Comparison of ENCODE assay signal across 1 cellular context in the genomic region with DNA sequence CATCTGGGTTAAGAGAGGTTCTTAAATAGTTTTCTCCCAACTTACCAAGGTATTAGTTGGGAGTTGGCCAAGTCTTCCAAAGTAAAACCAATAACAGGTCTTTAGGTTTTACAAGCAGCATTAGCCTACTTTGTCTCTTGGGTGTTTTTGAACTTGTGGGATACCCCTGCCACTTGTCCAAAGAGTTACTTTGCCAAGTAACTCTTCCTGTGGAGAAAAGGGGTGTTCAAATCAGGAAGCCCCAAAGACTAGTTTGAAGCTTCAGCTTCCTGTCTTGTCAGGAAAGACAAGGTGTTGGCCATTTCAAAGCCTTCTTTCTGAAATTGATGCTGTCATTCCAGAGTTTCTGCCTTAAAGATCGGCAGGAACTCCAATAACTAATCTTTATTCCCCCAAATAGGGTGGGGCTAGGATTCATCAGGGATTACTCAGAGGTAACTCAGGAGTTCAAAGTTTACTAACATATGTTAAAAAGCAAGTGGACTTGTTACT.
TF ChIP-seq lines count a peak whose summit lies in the region.

No MANE protein-coding gene starts in this region.

TF ChIP-seq in HepG2, 621 proteins besides CTCF, POLR2A, EP300 and RAD21 (continued from another document):
- TF ChIP-seq, protein P1, sequence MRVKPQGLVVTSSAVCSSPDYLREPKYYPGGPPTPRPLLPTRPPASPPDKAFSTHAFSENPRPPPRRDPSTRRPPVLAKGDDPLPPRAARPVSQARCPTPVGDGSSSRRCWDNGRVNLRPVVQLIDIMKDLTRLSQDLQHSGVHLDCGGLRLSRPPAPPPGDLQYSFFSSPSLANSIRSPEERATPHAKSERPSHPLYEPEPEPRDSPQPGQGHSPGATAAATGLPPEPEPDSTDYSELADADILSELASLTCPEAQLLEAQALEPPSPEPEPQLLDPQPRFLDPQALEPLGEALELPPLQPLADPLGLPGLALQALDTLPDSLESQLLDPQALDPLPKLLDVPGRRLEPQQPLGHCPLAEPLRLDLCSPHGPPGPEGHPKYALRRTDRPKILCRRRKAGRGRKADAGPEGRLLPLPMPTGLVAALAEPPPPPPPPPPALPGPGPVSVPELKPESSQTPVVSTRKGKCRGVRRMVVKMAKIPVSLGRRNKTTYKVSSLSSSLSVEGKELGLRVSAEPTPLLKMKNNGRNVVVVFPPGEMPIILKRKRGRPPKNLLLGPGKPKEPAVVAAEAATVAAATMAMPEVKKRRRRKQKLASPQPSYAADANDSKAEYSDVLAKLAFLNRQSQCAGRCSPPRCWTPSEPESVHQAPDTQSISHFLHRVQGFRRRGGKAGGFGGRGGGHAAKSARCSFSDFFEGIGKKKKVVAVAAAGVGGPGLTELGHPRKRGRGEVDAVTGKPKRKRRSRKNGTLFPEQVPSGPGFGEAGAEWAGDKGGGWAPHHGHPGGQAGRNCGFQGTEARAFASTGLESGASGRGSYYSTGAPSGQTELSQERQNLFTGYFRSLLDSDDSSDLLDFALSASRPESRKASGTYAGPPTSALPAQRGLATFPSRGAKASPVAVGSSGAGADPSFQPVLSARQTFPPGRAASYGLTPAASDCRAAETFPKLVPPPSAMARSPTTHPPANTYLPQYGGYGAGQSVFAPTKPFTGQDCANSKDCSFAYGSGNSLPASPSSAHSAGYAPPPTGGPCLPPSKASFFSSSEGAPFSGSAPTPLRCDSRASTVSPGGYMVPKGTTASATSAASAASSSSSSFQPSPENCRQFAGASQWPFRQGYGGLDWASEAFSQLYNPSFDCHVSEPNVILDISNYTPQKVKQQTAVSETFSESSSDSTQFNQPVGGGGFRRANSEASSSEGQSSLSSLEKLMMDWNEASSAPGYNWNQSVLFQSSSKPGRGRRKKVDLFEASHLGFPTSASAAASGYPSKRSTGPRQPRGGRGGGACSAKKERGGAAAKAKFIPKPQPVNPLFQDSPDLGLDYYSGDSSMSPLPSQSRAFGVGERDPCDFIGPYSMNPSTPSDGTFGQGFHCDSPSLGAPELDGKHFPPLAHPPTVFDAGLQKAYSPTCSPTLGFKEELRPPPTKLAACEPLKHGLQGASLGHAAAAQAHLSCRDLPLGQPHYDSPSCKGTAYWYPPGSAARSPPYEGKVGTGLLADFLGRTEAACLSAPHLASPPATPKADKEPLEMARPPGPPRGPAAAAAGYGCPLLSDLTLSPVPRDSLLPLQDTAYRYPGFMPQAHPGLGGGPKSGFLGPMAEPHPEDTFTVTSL (CRISPR knock-in tag; IDR thresholded peaks at IDR 0.05; ENCODE audit: borderline replicate concordance) = no peak; the same call in 1 of the 2 replicates
- TF ChIP-seq ZFP36 (IDR thresholded peaks at IDR 0.05; ENCODE audit: borderline replicate concordance, low read depth, low read length, partially characterized antibody) (no peak), HNF4A (CRISPR knock-in tag; IDR thresholded peaks at IDR 0.05) (no peak), ELF4 (CRISPR knock-in tag; IDR thresholded peaks at IDR 0.05; ENCODE audit: borderline replicate concordance) (no peak), NR2F1 (CRISPR knock-in tag; IDR thresholded peaks at IDR 0.05) (peak in 1 of 2 experiments; percentile 10; a peak in 1 of 4 replicates), AGO1 (IDR thresholded peaks at IDR 0.05; ENCODE audit: low read depth, low read length, poor library complexity, severe bottlenecking) (no peak), ZNF260 (CRISPR knock-in tag; IDR thresholded peaks at IDR 0.05; ENCODE audit: borderline replicate concordance, low read depth) (no peak), ZSCAN30 (CRISPR knock-in tag; IDR thresholded peaks at IDR 0.05) (peak; percentile 81; the same call in 1 of the 2 replicates), ZNF354B (CRISPR knock-in tag; IDR thresholded peaks at IDR 0.05) (no peak), FOSL2 (CRISPR knock-in tag; IDR thresholded peaks at IDR 0.05) (peak; percentile 19; the same call in 1 of the 2 replicates), CREM (IDR thresholded peaks at IDR 0.05) (0 out of 2 replicates have a peak, but pooled peaks have one; percentile 34), CREM (CRISPR knock-in tag; IDR thresholded peaks at IDR 0.05) (no peak), ARNT (IDR thresholded peaks at IDR 0.05) (no peak), KLF13 (CRISPR knock-in tag; IDR thresholded peaks at IDR 0.05) (no peak), GATA4 (IDR thresholded peaks at IDR 0.05; ENCODE audit: borderline replicate concordance, low read depth) (no peak), ZFP82 (CRISPR knock-in tag; IDR thresholded peaks at IDR 0.05; ENCODE audit: borderline replicate concordance) (peak; percentile 78; the same call in 1 of the 2 replicates), ELF1 (CRISPR knock-in tag; IDR thresholded peaks at IDR 0.05) (0 out of 2 replicates have a peak, but pooled peaks have one; percentile 1), BRCA1 (CRISPR knock-in tag; IDR thresholded peaks at IDR 0.05) (no peak), ZSCAN21 (CRISPR knock-in tag; IDR thresholded peaks at IDR 0.05; ENCODE audit: borderline replicate concordance) (no peak), MED1 (CRISPR knock-in tag; IDR thresholded peaks at IDR 0.05) (no peak), ZNF619 (CRISPR knock-in tag; IDR thresholded peaks at IDR 0.05) (no peak), CC2D1A (CRISPR knock-in tag; IDR thresholded peaks at IDR 0.05) (no peak), LCORL (IDR thresholded peaks at IDR 0.05) (no peak), LCORL (CRISPR knock-in tag; IDR thresholded peaks at IDR 0.05) (peak; percentile 41; the same call in 1 of the 2 replicates), SCMH1 (CRISPR knock-in tag; IDR thresholded peaks at IDR 0.05; ENCODE audit: borderline replicate concordance) (no peak), SOX5 (CRISPR knock-in tag; IDR thresholded peaks at IDR 0.05; ENCODE audit: borderline replicate concordance) (0 out of 2 replicates have a peak, but pooled peaks have one; percentile 8), FOXK2 (IDR thresholded peaks at IDR 0.05) (no peak), U2AF1 (optimal IDR thresholded peaks at IDR 0.05; ENCODE audit: low read depth, low read length) (no peak), ZNF556 (CRISPR knock-in tag; IDR thresholded peaks at IDR 0.05; ENCODE audit: borderline replicate concordance) (no peak), SSRP1 (CRISPR knock-in tag; IDR thresholded peaks at IDR 0.05) (peak; percentile 38; the same call in 1 of the 2 replicates), ZNF382 (CRISPR knock-in tag; IDR thresholded peaks at IDR 0.05; ENCODE audit: borderline replicate concordance) (no peak), HOXD1 (CRISPR knock-in tag; IDR thresholded peaks at IDR 0.05) (no peak), TMF1 (CRISPR knock-in tag; IDR thresholded peaks at IDR 0.05; ENCODE audit: low read depth) (no peak), SP4 (CRISPR knock-in tag; IDR thresholded peaks at IDR 0.05) (no peak), THAP11 (CRISPR knock-in tag; IDR thresholded peaks at IDR 0.05) (no peak), ZNF234 (CRISPR knock-in tag; conservative IDR thresholded peaks at IDR 0.05) (no peak), CBX1 (IDR thresholded peaks at IDR 0.05; ENCODE audit: low read depth) (no peak), SRF (IDR thresholded peaks at IDR 0.05; ENCODE audit: low read depth, low read length) (no peak), NCOA1 (CRISPR knock-in tag; IDR thresholded peaks at IDR 0.05) (no peak), ZNF446 (CRISPR knock-in tag; IDR thresholded peaks at IDR 0.05) (0 out of 2 replicates have a peak, but pooled peaks have one; percentile 28), ZNF577 (CRISPR knock-in tag; IDR thresholded peaks at IDR 0.05; ENCODE audit: borderline replicate concordance, low read depth) (no peak), ATF7-NPFF (CRISPR knock-in tag; IDR thresholded peaks at IDR 0.05; ENCODE audit: low read depth) (no peak), MAFK (conservative IDR thresholded peaks at IDR 0.05 in 1 of 2, IDR thresholded peaks at IDR 0.05 in 1 of 2; ENCODE audit: low read length in 2 of 2) (no peak)
- TF ChIP-seq, protein P2, sequence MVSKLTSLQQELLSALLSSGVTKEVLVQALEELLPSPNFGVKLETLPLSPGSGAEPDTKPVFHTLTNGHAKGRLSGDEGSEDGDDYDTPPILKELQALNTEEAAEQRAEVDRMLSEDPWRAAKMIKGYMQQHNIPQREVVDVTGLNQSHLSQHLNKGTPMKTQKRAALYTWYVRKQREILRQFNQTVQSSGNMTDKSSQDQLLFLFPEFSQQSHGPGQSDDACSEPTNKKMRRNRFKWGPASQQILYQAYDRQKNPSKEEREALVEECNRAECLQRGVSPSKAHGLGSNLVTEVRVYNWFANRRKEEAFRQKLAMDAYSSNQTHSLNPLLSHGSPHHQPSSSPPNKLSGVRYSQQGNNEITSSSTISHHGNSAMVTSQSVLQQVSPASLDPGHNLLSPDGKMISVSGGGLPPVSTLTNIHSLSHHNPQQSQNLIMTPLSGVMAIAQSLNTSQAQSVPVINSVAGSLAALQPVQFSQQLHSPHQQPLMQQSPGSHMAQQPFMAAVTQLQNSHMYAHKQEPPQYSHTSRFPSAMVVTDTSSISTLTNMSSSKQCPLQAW (CRISPR knock-in tag; IDR thresholded peaks at IDR 0.05) = 0 out of 2 replicates have a peak, but pooled peaks have one; percentile 56
- TF ChIP-seq, protein P3, sequence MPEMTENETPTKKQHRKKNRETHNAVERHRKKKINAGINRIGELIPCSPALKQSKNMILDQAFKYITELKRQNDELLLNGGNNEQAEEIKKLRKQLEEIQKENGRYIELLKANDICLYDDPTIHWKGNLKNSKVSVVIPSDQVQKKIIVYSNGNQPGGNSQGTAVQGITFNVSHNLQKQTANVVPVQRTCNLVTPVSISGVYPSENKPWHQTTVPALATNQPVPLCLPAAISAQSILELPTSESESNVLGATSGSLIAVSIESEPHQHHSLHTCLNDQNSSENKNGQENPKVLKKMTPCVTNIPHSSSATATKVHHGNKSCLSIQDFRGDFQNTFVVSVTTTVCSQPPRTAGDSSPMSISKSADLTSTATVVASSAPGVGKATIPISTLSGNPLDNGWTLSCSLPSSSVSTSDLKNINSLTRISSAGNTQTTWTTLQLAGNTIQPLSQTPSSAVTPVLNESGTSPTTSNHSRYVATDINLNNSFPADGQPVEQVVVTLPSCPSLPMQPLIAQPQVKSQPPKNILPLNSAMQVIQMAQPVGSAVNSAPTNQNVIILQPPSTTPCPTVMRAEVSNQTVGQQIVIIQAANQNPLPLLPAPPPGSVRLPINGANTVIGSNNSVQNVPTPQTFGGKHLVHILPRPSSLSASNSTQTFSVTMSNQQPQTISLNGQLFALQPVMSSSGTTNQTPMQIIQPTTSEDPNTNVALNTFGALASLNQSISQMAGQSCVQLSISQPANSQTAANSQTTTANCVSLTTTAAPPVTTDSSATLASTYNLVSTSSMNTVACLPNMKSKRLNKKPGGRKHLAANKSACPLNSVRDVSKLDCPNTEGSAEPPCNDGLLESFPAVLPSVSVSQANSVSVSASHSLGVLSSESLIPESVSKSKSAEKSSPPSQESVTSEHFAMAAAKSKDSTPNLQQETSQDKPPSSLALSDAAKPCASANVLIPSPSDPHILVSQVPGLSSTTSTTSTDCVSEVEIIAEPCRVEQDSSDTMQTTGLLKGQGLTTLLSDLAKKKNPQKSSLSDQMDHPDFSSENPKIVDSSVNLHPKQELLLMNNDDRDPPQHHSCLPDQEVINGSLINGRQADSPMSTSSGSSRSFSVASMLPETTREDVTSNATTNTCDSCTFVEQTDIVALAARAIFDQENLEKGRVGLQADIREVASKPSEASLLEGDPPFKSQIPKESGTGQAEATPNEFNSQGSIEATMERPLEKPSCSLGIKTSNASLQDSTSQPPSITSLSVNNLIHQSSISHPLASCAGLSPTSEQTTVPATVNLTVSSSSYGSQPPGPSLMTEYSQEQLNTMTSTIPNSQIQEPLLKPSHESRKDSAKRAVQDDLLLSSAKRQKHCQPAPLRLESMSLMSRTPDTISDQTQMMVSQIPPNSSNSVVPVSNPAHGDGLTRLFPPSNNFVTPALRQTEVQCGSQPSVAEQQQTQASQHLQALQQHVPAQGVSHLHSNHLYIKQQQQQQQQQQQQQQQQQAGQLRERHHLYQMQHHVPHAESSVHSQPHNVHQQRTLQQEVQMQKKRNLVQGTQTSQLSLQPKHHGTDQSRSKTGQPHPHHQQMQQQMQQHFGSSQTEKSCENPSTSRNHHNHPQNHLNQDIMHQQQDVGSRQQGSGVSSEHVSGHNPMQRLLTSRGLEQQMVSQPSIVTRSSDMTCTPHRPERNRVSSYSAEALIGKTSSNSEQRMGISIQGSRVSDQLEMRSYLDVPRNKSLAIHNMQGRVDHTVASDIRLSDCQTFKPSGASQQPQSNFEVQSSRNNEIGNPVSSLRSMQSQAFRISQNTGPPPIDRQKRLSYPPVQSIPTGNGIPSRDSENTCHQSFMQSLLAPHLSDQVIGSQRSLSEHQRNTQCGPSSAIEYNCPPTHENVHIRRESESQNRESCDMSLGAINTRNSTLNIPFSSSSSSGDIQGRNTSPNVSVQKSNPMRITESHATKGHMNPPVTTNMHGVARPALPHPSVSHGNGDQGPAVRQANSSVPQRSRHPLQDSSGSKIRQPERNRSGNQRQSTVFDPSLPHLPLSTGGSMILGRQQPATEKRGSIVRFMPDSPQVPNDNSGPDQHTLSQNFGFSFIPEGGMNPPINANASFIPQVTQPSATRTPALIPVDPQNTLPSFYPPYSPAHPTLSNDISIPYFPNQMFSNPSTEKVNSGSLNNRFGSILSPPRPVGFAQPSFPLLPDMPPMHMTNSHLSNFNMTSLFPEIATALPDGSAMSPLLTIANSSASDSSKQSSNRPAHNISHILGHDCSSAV (CRISPR knock-in tag; IDR thresholded peaks at IDR 0.05; ENCODE audit: borderline replicate concordance) = no peak
- TF ChIP-seq, protein P4, sequence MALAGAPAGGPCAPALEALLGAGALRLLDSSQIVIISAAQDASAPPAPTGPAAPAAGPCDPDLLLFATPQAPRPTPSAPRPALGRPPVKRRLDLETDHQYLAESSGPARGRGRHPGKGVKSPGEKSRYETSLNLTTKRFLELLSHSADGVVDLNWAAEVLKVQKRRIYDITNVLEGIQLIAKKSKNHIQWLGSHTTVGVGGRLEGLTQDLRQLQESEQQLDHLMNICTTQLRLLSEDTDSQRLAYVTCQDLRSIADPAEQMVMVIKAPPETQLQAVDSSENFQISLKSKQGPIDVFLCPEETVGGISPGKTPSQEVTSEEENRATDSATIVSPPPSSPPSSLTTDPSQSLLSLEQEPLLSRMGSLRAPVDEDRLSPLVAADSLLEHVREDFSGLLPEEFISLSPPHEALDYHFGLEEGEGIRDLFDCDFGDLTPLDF (CRISPR knock-in tag; IDR thresholded peaks at IDR 0.05) = no peak
- TF ChIP-seq, protein P5, sequence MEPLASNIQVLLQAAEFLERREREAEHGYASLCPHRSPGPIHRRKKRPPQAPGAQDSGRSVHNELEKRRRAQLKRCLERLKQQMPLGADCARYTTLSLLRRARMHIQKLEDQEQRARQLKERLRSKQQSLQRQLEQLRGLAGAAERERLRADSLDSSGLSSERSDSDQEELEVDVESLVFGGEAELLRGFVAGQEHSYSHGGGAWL (CRISPR knock-in tag; IDR thresholded peaks at IDR 0.05) = no peak
- TF ChIP-seq, protein P6, sequence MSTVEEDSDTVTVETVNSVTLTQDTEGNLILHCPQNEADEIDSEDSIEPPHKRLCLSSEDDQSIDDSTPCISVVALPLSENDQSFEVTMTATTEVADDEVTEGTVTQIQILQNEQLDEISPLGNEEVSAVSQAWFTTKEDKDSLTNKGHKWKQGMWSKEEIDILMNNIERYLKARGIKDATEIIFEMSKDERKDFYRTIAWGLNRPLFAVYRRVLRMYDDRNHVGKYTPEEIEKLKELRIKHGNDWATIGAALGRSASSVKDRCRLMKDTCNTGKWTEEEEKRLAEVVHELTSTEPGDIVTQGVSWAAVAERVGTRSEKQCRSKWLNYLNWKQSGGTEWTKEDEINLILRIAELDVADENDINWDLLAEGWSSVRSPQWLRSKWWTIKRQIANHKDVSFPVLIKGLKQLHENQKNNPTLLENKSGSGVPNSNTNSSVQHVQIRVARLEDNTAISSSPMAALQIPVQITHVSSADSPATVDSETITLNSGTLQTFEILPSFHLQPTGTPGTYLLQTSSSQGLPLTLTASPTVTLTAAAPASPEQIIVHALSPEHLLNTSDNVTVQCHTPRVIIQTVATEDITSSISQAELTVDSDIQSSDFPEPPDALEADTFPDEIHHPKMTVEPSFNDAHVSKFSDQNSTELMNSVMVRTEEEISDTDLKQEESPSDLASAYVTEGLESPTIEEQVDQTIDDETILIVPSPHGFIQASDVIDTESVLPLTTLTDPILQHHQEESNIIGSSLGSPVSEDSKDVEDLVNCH (CRISPR knock-in tag; IDR thresholded peaks at IDR 0.05) = no peak
